15 cellular contexts compared by ENCODE assay signal in genomic region chr10:123146892-123147634, GRCh38. TPM values are rescaled to one million over a fixed set of nuclear protein-coding genes. Genes with fewer than 3 reads are reported as not detected.
A peak's percentile ranks its signal among the peaks of the same experiment; 100 is the strongest.
DNase-seq lines count a peak whose midpoint lies in the region; ATAC-seq, FAIRE-seq and TF ChIP-seq lines count a peak whose summit lies in the region.
"Had no signal": no experiment of that assay in that cellular context is flagged by ENCODE, and none has a peak within 500 bp of the region (broad histone marks: within the 10 kb centered on the region; RNA-seq: fewer than 3 reads in every experiment).

No MANE protein-coding gene starts in this region.

- DNase-seq in natural killer cell treated with Interleukin-12 subunit alpha and Interleukin-12 subunit beta and Interleukin-15 and Interleukin-18, amount 100 ng/mL, for 72 hours (ENCODE audit: low spot score): no peak
- DNase-seq in natural killer cell (no peak), T-helper 17 cell (no peak), frontal cortex (ENCODE audit: low spot score in 2 of 2) (peak; percentile 20 to 31), endodermal cell (no peak), left ventricle myocardium superior (no peak)
- DNase-seq: activated CD4-positive, CD25-positive, alpha-beta regulatory T cell; activated effector memory CD4-positive, alpha-beta T cell treated with Interleukin-2 at 50 U/mL for 16 hours; central memory CD4-positive, alpha-beta T cell; HCEC 1CT had no signal

- WGBS in endodermal cell (ENCODE audit: insufficient coverage in 1 of 2, insufficient read length in 1 of 2), 2 experiments: 4 to 13% methylated on average over 16 to 19 of the region's 24 CpGs

- H3K9me3 ChIP-seq in T-helper 17 cell (ENCODE audit: control insufficient read depth, low read length, poor library complexity, severe bottlenecking): no peaks in the 10 kb centered on the region
- no peaks in the 10 kb centered on the region for H3K9me3 ChIP-seq in endodermal cell (ENCODE audit: control insufficient read depth, low read length)

- no peak for FAIRE-seq in frontal cortex (lab: Jason Lieb, UNC)
- FAIRE-seq: endometrium had no signal

- peak overlapping the region in 1 of 2 donors; percentile 41 for H3K27ac Mint-ChIP-seq in natural killer cell treated with Interleukin-12 subunit alpha and Interleukin-12 subunit beta and Interleukin-15 and Interleukin-18, amount 100 ng/mL, for 72 hours
- H3K27ac Mint-ChIP-seq in natural killer cell (no peak overlapping the region), T-helper 17 cell (peak overlapping the region; percentile 65), endodermal cell (no peak overlapping the region)

- no peak overlapping the region for H3K9ac ChIP-seq in endodermal cell (ENCODE audit: extremely low read depth, low read length, poor library complexity, severe bottlenecking)

- no peaks in the 10 kb centered on the region for H3K36me3 ChIP-seq in endodermal cell (ENCODE audit: control insufficient read depth, insufficient read depth, low read length)

- no peak overlapping the region for H3K27ac ChIP-seq in endodermal cell (ENCODE audit: low read depth, low read length)

- ATAC-seq in natural killer cell treated with Interleukin-12 subunit alpha and Interleukin-12 subunit beta and Interleukin-15 and Interleukin-18, amount 100 ng/mL, for 72 hours: no peak
- ATAC-seq in natural killer cell (no peak), T-helper 17 cell (no peak), HG03469 (IDR thresholded peaks at IDR 0.05; ENCODE audit: unreplicated experiment) (no peak), GM18873 (IDR thresholded peaks at IDR 0.05; ENCODE audit: low FRiP score, unreplicated experiment) (no peak), left ventricle myocardium superior (no peak)

- H3K4me1 ChIP-seq in endodermal cell (ENCODE audit: control insufficient read depth, insufficient read depth, low read length): peaks cover 3% of the 10 kb centered on the region

- no peak overlapping the region for H3K4me3 ChIP-seq in endodermal cell (ENCODE audit: low read length)

- H3K36me3 Mint-ChIP-seq in natural killer cell treated with Interleukin-12 subunit alpha and Interleukin-12 subunit beta and Interleukin-15 and Interleukin-18, amount 100 ng/mL, for 72 hours: peaks cover 5% of the 10 kb centered on the region
- no peaks in the 10 kb centered on the region for H3K36me3 Mint-ChIP-seq in natural killer cell
- peaks cover 7% of the 10 kb centered on the region for H3K36me3 Mint-ChIP-seq in T-helper 17 cell (ENCODE audit: low read depth)
- H3K36me3 Mint-ChIP-seq in endodermal cell (ENCODE audit: low read depth): no peaks in the 10 kb centered on the region

- peaks cover 100% of the 10 kb centered on the region for H3K27me3 ChIP-seq in endodermal cell (ENCODE audit: control insufficient read depth, insufficient read depth, low read length, poor library complexity, severe bottlenecking)

- peaks cover 21 to 28% of the 10 kb centered on the region in 2 donors for H3K4me1 Mint-ChIP-seq in natural killer cell treated with Interleukin-12 subunit alpha and Interleukin-12 subunit beta and Interleukin-15 and Interleukin-18, amount 100 ng/mL, for 72 hours (ENCODE audit: low read depth in 2 of 2)
- H3K4me1 Mint-ChIP-seq in natural killer cell: peaks cover 7 to 24% of the 10 kb centered on the region in 2 donors
- H3K4me1 Mint-ChIP-seq in T-helper 17 cell: peaks cover 37% of the 10 kb centered on the region
- H3K4me1 Mint-ChIP-seq in endodermal cell: peaks cover 24% of the 10 kb centered on the region

- peaks cover 40 to 49% of the 10 kb centered on the region in 2 donors for H3K27me3 Mint-ChIP-seq in natural killer cell treated with Interleukin-12 subunit alpha and Interleukin-12 subunit beta and Interleukin-15 and Interleukin-18, amount 100 ng/mL, for 72 hours
- H3K27me3 Mint-ChIP-seq in natural killer cell (ENCODE audit: low read depth in 2 of 2): peaks cover 66 to 67% of the 10 kb centered on the region in 2 donors
- peaks cover 64% of the 10 kb centered on the region for H3K27me3 Mint-ChIP-seq in T-helper 17 cell
- H3K27me3 Mint-ChIP-seq in endodermal cell (ENCODE audit: insufficient read depth): peaks cover 98% of the 10 kb centered on the region

- intact Hi-C loops in natural killer cell (cut with micrococcal nuclease): no loop called here
- intact Hi-C loops in left ventricle myocardium superior (cut with micrococcal nuclease): no loop called here

- H3K9me3 Mint-ChIP-seq in natural killer cell treated with Interleukin-12 subunit alpha and Interleukin-12 subunit beta and Interleukin-15 and Interleukin-18, amount 100 ng/mL, for 72 hours: no peaks in the 10 kb centered on the region
- H3K9me3 Mint-ChIP-seq in natural killer cell (no peaks in the 10 kb centered on the region), endodermal cell (no peaks in the 10 kb centered on the region)

- TF ChIP-seq CTCF in natural killer cell (IDR thresholded peaks at IDR 0.05) (no peak), endodermal cell (conservative IDR thresholded peaks at IDR 0.05) (no peak)

- H3K4me3 Mint-ChIP-seq in natural killer cell treated with Interleukin-12 subunit alpha and Interleukin-12 subunit beta and Interleukin-15 and Interleukin-18, amount 100 ng/mL, for 72 hours: peak overlapping the region; percentile 5
- H3K4me3 Mint-ChIP-seq in natural killer cell (no peak overlapping the region), T-helper 17 cell (peak overlapping the region; percentile 69), endodermal cell (no peak overlapping the region)

RNA-seq across cellular contexts. Expression of gene HMX2, which starts 0.9 kb away (rescaled TPM):
- total RNA-seq in natural killer cell treated with Interleukin-12 subunit alpha and Interleukin-12 subunit beta and Interleukin-15 and Interleukin-18, amount 100 ng/mL, for 72 hours: not detected
- total RNA-seq in natural killer cell (not detected), T-helper 17 cell (not detected), frontal cortex (not detected), endodermal cell (not detected), left ventricle myocardium superior (not detected)
- polyA plus RNA-seq in endodermal cell (2013, experiment 1 of 2): 0.21 TPM
- not detected for polyA plus RNA-seq in endodermal cell (2013, experiment 2 of 2)
- total RNA-seq: G401, SK-MEL-5 had no signal

RNA-seq across cellular contexts. Expression of gene BUB3, which starts 7.1 kb away (rescaled TPM):
- total RNA-seq in natural killer cell treated with Interleukin-12 subunit alpha and Interleukin-12 subunit beta and Interleukin-15 and Interleukin-18, amount 100 ng/mL, for 72 hours: 100 to 1,000 TPM; 163 to 226 TPM
- total RNA-seq in natural killer cell (100 to 1,000 TPM; 122 to 145 (median 125) TPM), T-helper 17 cell (100 to 1,000 TPM; 105 to 111 TPM), frontal cortex (90.1 TPM), endodermal cell (100 to 1,000 TPM; 113 to 130 TPM), left ventricle myocardium superior (40.0 TPM)
- 169 TPM for polyA plus RNA-seq in endodermal cell (2013, experiment 1 of 2)
- polyA plus RNA-seq in endodermal cell (2013, experiment 2 of 2): 153 TPM

RNA-seq across cellular contexts. Expression of gene HMX3, which starts 11.3 kb away (rescaled TPM):
- not detected for total RNA-seq in natural killer cell treated with Interleukin-12 subunit alpha and Interleukin-12 subunit beta and Interleukin-15 and Interleukin-18, amount 100 ng/mL, for 72 hours
- total RNA-seq in natural killer cell: under 1 TPM in 1 of 3 donors, not detected in 2; 0.33 TPM
- under 1 TPM in 1 of 2 donors, not detected in 1; 0.39 TPM for total RNA-seq in T-helper 17 cell
- not detected for total RNA-seq in frontal cortex
- total RNA-seq in endodermal cell: not detected
- not detected for polyA plus RNA-seq in endodermal cell (2013, experiment 1 of 2)
- not detected for polyA plus RNA-seq in endodermal cell (2013, experiment 2 of 2)
- not detected for total RNA-seq in left ventricle myocardium superior
- total RNA-seq: G401 had no signal

Comparison
In these comparisons a context has a peak if more than half of its experiments do, and no peak if none do; other contexts are left out.
1. H3K4me3 Mint-ChIP-seq: peak in natural killer cell treated with Interleukin-12 subunit alpha and Interleukin-12 subunit beta and Interleukin-15 and Interleukin-18, amount 100 ng/mL, for 72 hours (single experiment) and T-helper 17 cell (single experiment); none in natural killer cell (single experiment) and endodermal cell (single experiment).
2. DNase-seq: peak in frontal cortex (2 of 2); none in natural killer cell treated with Interleukin-12 subunit alpha and Interleukin-12 subunit beta and Interleukin-15 and Interleukin-18, amount 100 ng/mL, for 72 hours (single experiment), natural killer cell (single experiment), T-helper 17 cell (0 of 3), endodermal cell (single experiment) and left ventricle myocardium superior (single experiment).